In genomic region chr9:113519401-113520108, GRCh38 we compare ENCODE assay signal across 10 cellular contexts. TPM values are rescaled to one million over a fixed set of nuclear protein-coding genes. Genes with fewer than 3 reads are reported as not detected.
DNase-seq lines count a peak whose midpoint lies in the region; ATAC-seq and TF ChIP-seq lines count a peak whose summit lies in the region.
"Had no signal": no experiment of that assay in that cellular context is flagged by ENCODE, and none has a peak within 500 bp of the region (broad histone marks: within the 10 kb centered on the region; RNA-seq: fewer than 3 reads in every experiment).

No MANE protein-coding gene starts in this region.

- H3K4me2 ChIP-seq in hepatocyte = peak overlapping the region; percentile 54

- H3K27ac ChIP-seq in hepatocyte (peak overlapping the region; percentile 96), subcutaneous abdominal adipose tissue (ENCODE audit: low read depth, low read length) (peak overlapping the region; percentile 11)
- H3K27ac ChIP-seq: cardiac muscle cell had no signal

- H3K9me3 Mint-ChIP-seq in activated naive CD4-positive, alpha-beta T cell treated with anti-CD3 and anti-CD28 coated beads for 36 hours = no peaks in the 10 kb centered on the region
- H3K9me3 Mint-ChIP-seq in activated T-helper 1 cell treated with anti-CD3 and anti-CD28 coated beads, Interleukin-12 subunit alpha, Interleukin-12 subunit beta, Interleukin-2, Interleukin-4 antibody, amounts not matched to agents 30 ng/mL and 10 ng/mL and 1 ng/mL, durations not matched to agents 14 hours and 24 hours and 36 hours = no peaks in the 10 kb centered on the region

- H3K4me3 Mint-ChIP-seq in activated naive CD4-positive, alpha-beta T cell treated with anti-CD3 and anti-CD28 coated beads for 36 hours = peak overlapping the region; percentile 19
- H3K4me3 Mint-ChIP-seq in activated T-helper 1 cell treated with anti-CD3 and anti-CD28 coated beads, Interleukin-12 subunit alpha, Interleukin-12 subunit beta, Interleukin-2, Interleukin-4 antibody, amounts not matched to agents 30 ng/mL and 10 ng/mL and 1 ng/mL, durations not matched to agents 14 hours and 24 hours and 36 hours = peak overlapping the region; percentile 95

- TF ChIP-seq CTCF in hepatocyte (IDR thresholded peaks at IDR 0.05; ENCODE audit: poor library complexity) = no peak

- H4K20me1 ChIP-seq in hepatocyte (ENCODE audit: insufficient read depth, poor library complexity, severe bottlenecking) = no peaks in the 10 kb centered on the region

- ATAC-seq in HG03520 (IDR thresholded peaks at IDR 0.05; ENCODE audit: unreplicated experiment) (no peak), GM18861 (IDR thresholded peaks at IDR 0.05; ENCODE audit: unreplicated experiment) (no peak)

- CTCF ChIA-PET in activated naive CD4-positive, alpha-beta T cell treated with anti-CD3 and anti-CD28 coated beads for 36 hours (lab: Charles Lee) = interaction anchor here (0.7 to 1.6 kb wide), 2 partner anchors 7 to 137 kb away, joined by 3 read pairs; no protein-coding TSS in a partner anchor

- H3K9me3 ChIP-seq in hepatocyte (ENCODE audit: low read depth) (no peaks in the 10 kb centered on the region), subcutaneous abdominal adipose tissue (ENCODE audit: control insufficient read depth in 5 of 5, low read length in 5 of 5) (no peaks in the 10 kb centered on the region)

- H3K36me3 Mint-ChIP-seq in activated naive CD4-positive, alpha-beta T cell treated with anti-CD3 and anti-CD28 coated beads for 36 hours (ENCODE audit: low read depth) = no peaks in the 10 kb centered on the region
- peaks cover 48% of the 10 kb centered on the region for H3K36me3 Mint-ChIP-seq in activated T-helper 1 cell treated with anti-CD3 and anti-CD28 coated beads, Interleukin-12 subunit alpha, Interleukin-12 subunit beta, Interleukin-2, Interleukin-4 antibody, amounts not matched to agents 30 ng/mL and 10 ng/mL and 1 ng/mL, durations not matched to agents 14 hours and 24 hours and 36 hours (ENCODE audit: low read depth)

- 33% methylated on average over 3 of the region's 3 CpGs for WGBS in hepatocyte (ENCODE audit: low lambda C conversion rate, missing lambda C conversion rate)

- H3K36me3 ChIP-seq in hepatocyte (replicated peaks; ENCODE audit: insufficient read depth, low read depth) = no peaks in the 10 kb centered on the region
- H3K36me3 ChIP-seq in subcutaneous abdominal adipose tissue (ENCODE audit: control insufficient read depth in 5 of 5, insufficient read depth in 5 of 5, low read length in 5 of 5) = peaks cover 0 to 32% (median 16%) of the 10 kb centered on the region in 5 donors
- H3K36me3 ChIP-seq: cardiac muscle cell had no signal

- intact Hi-C loops in activated naive CD4-positive, alpha-beta T cell treated with anti-CD3 and anti-CD28 coated beads for 36 hours (cut with micrococcal nuclease) = loop anchor here (1.0 to 10.0 kb wide), 4 partner anchors 7 to 855 kb away; no protein-coding TSS in a partner anchor
- intact Hi-C loops in activated T-helper 1 cell treated with anti-CD3 and anti-CD28 coated beads, Interleukin-12 subunit alpha, Interleukin-12 subunit beta, Interleukin-2, Interleukin-4 antibody, amounts not matched to agents 30 ng/mL and 10 ng/mL and 1 ng/mL, durations not matched to agents 14 hours and 24 hours and 36 hours (cut with micrococcal nuclease) = loop anchor here (10.0 kb wide), 3 partner anchors 865 to 1485 kb away; partner anchors contain the start of gene AKNA

- peak overlapping the region; percentile 47 for H3K27ac Mint-ChIP-seq in activated naive CD4-positive, alpha-beta T cell treated with anti-CD3 and anti-CD28 coated beads for 36 hours
- peak overlapping the region; percentile 85 for H3K27ac Mint-ChIP-seq in activated T-helper 1 cell treated with anti-CD3 and anti-CD28 coated beads, Interleukin-12 subunit alpha, Interleukin-12 subunit beta, Interleukin-2, Interleukin-4 antibody, amounts not matched to agents 30 ng/mL and 10 ng/mL and 1 ng/mL, durations not matched to agents 14 hours and 24 hours and 36 hours

- no peaks in the 10 kb centered on the region for H3K9me2 ChIP-seq in hepatocyte (replicated peaks; ENCODE audit: insufficient read depth)

- H3K79me2 ChIP-seq in hepatocyte = no peaks in the 10 kb centered on the region

- no peak for DNase-seq in activated naive CD4-positive, alpha-beta T cell treated with anti-CD3 and anti-CD28 coated beads for 36 hours
- DNase-seq in activated naive CD4-positive, alpha-beta T cell treated with Interleukin-2 at 50 U/mL for 16 hours = no peak
- DNase-seq in activated T-helper 1 cell treated with anti-CD3 and anti-CD28 coated beads, Interleukin-12 subunit alpha, Interleukin-12 subunit beta, Interleukin-2, Interleukin-4 antibody, amounts not matched to agents 30 ng/mL and 10 ng/mL and 1 ng/mL, durations not matched to agents 14 hours and 24 hours and 36 hours (ENCODE audit: low spot score) = no peak
- DNase-seq in hepatocyte (ENCODE audit: low spot score) (peak; percentile 70), ureter (ENCODE audit: low spot score) (no peak)
- DNase-seq: H7 had no signal

- H3K4me3 ChIP-seq in hepatocyte (no peak overlapping the region), subcutaneous abdominal adipose tissue (ENCODE audit: low read depth in 1 of 5, low read length in 5 of 5) (no peak overlapping the region)
- H3K4me3 ChIP-seq: cardiac muscle cell had no signal

- peaks cover 46% of the 10 kb centered on the region for H3K4me1 ChIP-seq in hepatocyte (ENCODE audit: insufficient read depth)
- peaks cover 18 to 64% (median 34%) of the 10 kb centered on the region in 5 donors for H3K4me1 ChIP-seq in subcutaneous abdominal adipose tissue (ENCODE audit: control insufficient read depth in 5 of 5, insufficient read depth in 5 of 5, low read length in 5 of 5)

- no peak overlapping the region for H3K9ac ChIP-seq in subcutaneous abdominal adipose tissue (ENCODE audit: low read length in 5 of 5)

- H3K4me1 Mint-ChIP-seq in activated naive CD4-positive, alpha-beta T cell treated with anti-CD3 and anti-CD28 coated beads for 36 hours (ENCODE audit: low read depth) = peaks cover 81% of the 10 kb centered on the region
- peaks cover 82% of the 10 kb centered on the region for H3K4me1 Mint-ChIP-seq in activated T-helper 1 cell treated with anti-CD3 and anti-CD28 coated beads, Interleukin-12 subunit alpha, Interleukin-12 subunit beta, Interleukin-2, Interleukin-4 antibody, amounts not matched to agents 30 ng/mL and 10 ng/mL and 1 ng/mL, durations not matched to agents 14 hours and 24 hours and 36 hours (ENCODE audit: low read depth)

- no peaks in the 10 kb centered on the region for H3K27me3 Mint-ChIP-seq in activated naive CD4-positive, alpha-beta T cell treated with anti-CD3 and anti-CD28 coated beads for 36 hours (ENCODE audit: low read depth)
- peaks cover 2% of the 10 kb centered on the region for H3K27me3 Mint-ChIP-seq in activated T-helper 1 cell treated with anti-CD3 and anti-CD28 coated beads, Interleukin-12 subunit alpha, Interleukin-12 subunit beta, Interleukin-2, Interleukin-4 antibody, amounts not matched to agents 30 ng/mL and 10 ng/mL and 1 ng/mL, durations not matched to agents 14 hours and 24 hours and 36 hours (ENCODE audit: insufficient read depth)

- H3K27me3 ChIP-seq in hepatocyte (no peaks in the 10 kb centered on the region), subcutaneous abdominal adipose tissue (ENCODE audit: control insufficient read depth in 5 of 5, insufficient read depth in 4 of 5, low read length in 5 of 5) (no peaks in the 10 kb centered on the region)
- H3K27me3 ChIP-seq: cardiac muscle cell had no signal

- H2AFZ ChIP-seq in hepatocyte = no peak overlapping the region

RNA-seq across cellular contexts. Expression of gene RGS3, which starts 56.0 kb away (rescaled TPM):
- total RNA-seq in activated naive CD4-positive, alpha-beta T cell treated with anti-CD3 and anti-CD28 coated beads for 36 hours = 10 to 100 TPM; 11.9 to 12.6 TPM
- 122 and 128 TPM in 2 replicates for total RNA-seq in activated T-helper 1 cell treated with anti-CD3 and anti-CD28 coated beads, Interleukin-12 subunit alpha, Interleukin-12 subunit beta, Interleukin-2, Interleukin-4 antibody, amounts not matched to agents 30 ng/mL and 10 ng/mL and 1 ng/mL, durations not matched to agents 14 hours and 24 hours and 36 hours
- total RNA-seq in hepatocyte (47.0 and 48.0 TPM in 2 replicates), ureter (57.9 TPM)
- 62.7 and 78.2 TPM in 2 replicates for polyA plus RNA-seq in hepatocyte
